ENCODE assay signal across 25 cellular contexts in the genomic region with DNA sequence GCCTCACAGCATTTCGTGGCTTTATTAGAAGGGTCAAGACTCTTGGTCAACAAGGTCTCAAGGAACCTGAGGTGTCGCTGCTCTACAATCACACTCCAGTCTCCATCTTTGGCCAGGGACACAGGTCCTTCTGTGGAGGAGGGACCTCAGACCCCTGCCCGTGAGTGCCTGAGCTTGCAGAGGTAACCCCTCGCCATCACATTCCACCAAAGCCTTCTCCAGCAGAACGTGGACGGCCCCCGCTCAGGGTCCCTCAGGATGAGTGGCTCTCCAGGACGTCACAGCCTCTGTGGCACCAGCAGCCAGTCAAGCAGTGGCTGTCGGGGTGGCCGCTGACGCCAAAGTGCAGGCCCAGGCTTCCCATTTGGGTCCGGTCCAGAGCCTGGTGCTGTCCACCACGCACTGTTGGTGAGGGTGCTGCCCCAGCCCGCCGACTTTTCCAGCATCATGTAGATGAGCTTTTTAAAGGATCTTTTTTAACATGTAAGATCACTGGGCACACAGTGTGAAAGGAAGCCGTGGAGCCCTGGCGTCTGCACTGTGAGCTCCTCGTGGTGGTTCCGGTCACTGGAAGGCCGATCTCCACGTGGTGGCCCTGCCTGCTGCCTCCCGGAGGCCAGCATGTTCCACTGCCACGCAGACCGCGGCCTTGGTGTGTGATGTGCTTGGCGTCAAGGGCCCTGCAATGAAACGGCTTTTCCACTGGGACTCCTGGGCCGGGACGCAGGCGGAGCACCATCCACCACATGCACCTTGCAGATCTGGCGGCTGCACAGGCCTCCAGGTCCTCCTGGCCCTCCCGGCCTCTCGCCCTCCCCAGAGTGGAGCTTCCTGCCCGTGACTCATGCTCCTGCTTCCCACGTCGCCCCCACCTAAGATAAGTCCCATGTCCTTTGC. TPM values are rescaled to one million over a fixed set of nuclear protein-coding genes. Genes with fewer than 3 reads are reported as not detected.
DNase-seq lines count a peak whose midpoint lies in the region; ATAC-seq, FAIRE-seq and TF ChIP-seq lines count a peak whose summit lies in the region.
"Had no signal": no experiment of that assay in that cellular context is flagged by ENCODE, and none has a peak within 500 bp of the region (broad histone marks: within the 10 kb centered on the region; RNA-seq: fewer than 3 reads in every experiment).

No MANE protein-coding gene starts in this region.

- POLR2A ChIA-PET in K562 (lab: Yijun Ruan, JAX), result interaction anchor here (0.5 to 0.7 kb wide), 2 partner anchors 24 to 218 kb away, joined by 3 read pairs; no protein-coding TSS in a partner anchor

- H3K9ac ChIP-seq in K562 (ENCODE audit: insufficient read depth in 1 of 2, low read depth in 2 of 2, low read length in 2 of 2), result no peak overlapping the region
- H3K9ac ChIP-seq in skeletal muscle tissue (ENCODE audit: low read depth in 1 of 3, low read length in 3 of 3), result no peak overlapping the region
- H3K9ac ChIP-seq: BLaER1 had no signal

- H3K27ac ChIP-seq in K562 (ENCODE audit: extremely low read depth, low read depth, low read length) (no peak overlapping the region), skeletal muscle tissue (ENCODE audit: low read depth, low read length) (peak overlapping the region; percentile 70)
- H3K27ac ChIP-seq: 22Rv1, BLaER1 had no signal

- TF ChIP-seq POLR2A in K562 (conservative IDR thresholded peaks at IDR 0.05), result no peak

- in situ Hi-C loops in K562 (cut with MboI), result no loop called here

- no peak overlapping the region for H2AFZ ChIP-seq in K562 (ENCODE audit: low read depth, low read length)

- no peaks in the 10 kb centered on the region for H3K36me3 ChIP-seq in K562 (ENCODE audit: control insufficient read depth, insufficient read depth, low read length)
- no peaks in the 10 kb centered on the region for H3K36me3 ChIP-seq in skeletal muscle tissue (ENCODE audit: control insufficient read depth in 3 of 3, insufficient read depth in 3 of 3, low read length in 3 of 3)

- 7% methylated on average over 36 of the region's 36 CpGs for WGBS in K562 (ENCODE audit: insufficient coverage, low coverage, missing lambda C conversion rate)

- TF ChIP-seq CTCF in K562 (IDR thresholded peaks at IDR 0.05 in 2 of 3, conservative IDR thresholded peaks at IDR 0.05 in 1 of 3; ENCODE audit: insufficient read depth in 2 of 3, low read depth in 1 of 3, low read length in 3 of 3), result no peak

- no TSS peak for BruUV-seq in K562 (replicated peaks; lab: Mats Ljungman, UMichigan)

- H3K36me3 Mint-ChIP-seq in activated CD8-positive, alpha-beta memory T cell treated with anti-CD3 and anti-CD28 coated beads, Interleukin-2, amount 10 ng/mL, durations not matched to agents 7 days and 5 days, result no peaks in the 10 kb centered on the region

- DNase-seq in activated CD8-positive, alpha-beta memory T cell treated with anti-CD3 and anti-CD28 coated beads, Interleukin-2, amount 10 ng/mL, durations not matched to agents 7 days and 5 days, result peak; percentile 25
- DNase-seq in activated CD8-positive, alpha-beta memory T cell treated with anti-CD3 and anti-CD28 coated beads for 24 hours, result no peak
- DNase-seq in K562 (ENCODE audit: extremely low read depth in 1 of 4, low spot score in 3 of 4) (no peak), mesenteric fat pad (ENCODE audit: low spot score) (peak; percentile 81), NCI-H187 treated with DMSO at 0.1 percent for 48 hours (lab: John Stamatoyannopoulos, UW) (no peak), NCI-H146 (lab: John Stamatoyannopoulos, UW) (no peak)
- DNase-seq: ACHN; CD4-positive, alpha-beta T cell; COR-L47; DMS79 treated with DMSO at 0.1 percent for 48 hours; KBM-7; MM.1S; NCI-H1048; NCI-H1417 treated with DMSO at 0.1 percent for 48 hours; NCI-H2029; NCI-H226; NCI-H510A treated with DMSO at 0.1 percent for 48 hours; NCI-H774; NK-92 treated with Interleukin-12 subunit alpha and Interleukin-12 subunit beta, amount 100 ng/mL, for 24 hours had no signal

- peaks cover 4% of the 10 kb centered on the region; the same call in 1 of the 2 replicates for H4K20me1 ChIP-seq in K562 (replicated peaks; ENCODE audit: control insufficient read depth, insufficient read depth, low read length)
- H4K20me1 ChIP-seq: BLaER1 had no signal

- H3K4me3 ChIP-seq in K562, result no peak overlapping the region
- no peak overlapping the region for H3K4me3 ChIP-seq in skeletal muscle tissue (ENCODE audit: low read length in 3 of 3)
- H3K4me3 ChIP-seq: BLaER1, GM12878 had no signal

- no peaks in the 10 kb centered on the region for H3K79me2 ChIP-seq in K562 (ENCODE audit: control insufficient read depth, insufficient read depth, low read length)

- no peak overlapping the region for H3K27ac Mint-ChIP-seq in activated CD8-positive, alpha-beta memory T cell treated with anti-CD3 and anti-CD28 coated beads, Interleukin-2, amount 10 ng/mL, durations not matched to agents 7 days and 5 days
- H3K27ac Mint-ChIP-seq: CD4-positive, alpha-beta T cell had no signal

- no peaks in the 10 kb centered on the region for H3K4me1 Mint-ChIP-seq in activated CD8-positive, alpha-beta memory T cell treated with anti-CD3 and anti-CD28 coated beads, Interleukin-2, amount 10 ng/mL, durations not matched to agents 7 days and 5 days

- no peak overlapping the region for H3K4me3 Mint-ChIP-seq in activated CD8-positive, alpha-beta memory T cell treated with anti-CD3 and anti-CD28 coated beads, Interleukin-2, amount 10 ng/mL, durations not matched to agents 7 days and 5 days
- H3K4me3 Mint-ChIP-seq: CD4-positive, alpha-beta T cell had no signal

- no peak overlapping the region for H3K4me2 ChIP-seq in K562 (ENCODE audit: insufficient read depth, low read length)
- H3K4me2 ChIP-seq: BLaER1 had no signal

- no peaks in the 10 kb centered on the region for H3K27me3 Mint-ChIP-seq in activated CD8-positive, alpha-beta memory T cell treated with anti-CD3 and anti-CD28 coated beads, Interleukin-2, amount 10 ng/mL, durations not matched to agents 7 days and 5 days

- CTCF ChIA-PET in activated CD8-positive, alpha-beta memory T cell treated with anti-CD3 and anti-CD28 coated beads, Interleukin-2, amount 10 ng/mL, durations not matched to agents 7 days and 5 days (lab: Charles Lee), result no interaction called here
- CTCF ChIA-PET in K562 (lab: Yijun Ruan, JAX; ENCODE audit: low intra/inter-chr PET ratio), result no interaction called here

- H3K4me1 ChIP-seq in K562 (replicated peaks in 1 of 2; ENCODE audit: control insufficient read depth in 2 of 2, insufficient read depth in 2 of 2, low read length in 2 of 2) (peaks cover 0 to 32% of the 10 kb centered on the region in 2 experiments; a peak in 2 of 5 replicates), skeletal muscle tissue (ENCODE audit: control insufficient read depth in 3 of 3, insufficient read depth in 3 of 3, low read length in 3 of 3) (peaks cover 0 to 8% (median 2%) of the 10 kb centered on the region in 3 donors)

- no peak for FAIRE-seq in K562 (lab: Jason Lieb, UNC)
- FAIRE-seq: GM12878, H54 had no signal

- H3K9me1 ChIP-seq in K562 (ENCODE audit: control insufficient read depth, insufficient read depth, low read length), result peaks cover 4% of the 10 kb centered on the region

- no peak for TF ChIP-seq EP300 in K562 (IDR thresholded peaks at IDR 0.05; ENCODE audit: low read length)

- no peaks in the 10 kb centered on the region for H3K9me3 Mint-ChIP-seq in activated CD8-positive, alpha-beta memory T cell treated with anti-CD3 and anti-CD28 coated beads, Interleukin-2, amount 10 ng/mL, durations not matched to agents 7 days and 5 days (ENCODE audit: low read depth)
- H3K9me3 Mint-ChIP-seq: CD4-positive, alpha-beta T cell had no signal

- no peak for ATAC-seq in activated CD8-positive, alpha-beta memory T cell treated with anti-CD3 and anti-CD28 coated beads, Interleukin-2, amount 10 ng/mL, durations not matched to agents 7 days and 5 days
- ATAC-seq in K562 (peak; percentile 36; the same call in 1 of the 3 replicates), HG02938 (IDR thresholded peaks at IDR 0.05; ENCODE audit: unreplicated experiment) (no peak)
- ATAC-seq: GM12878 had no signal

- no peak for TF ChIP-seq RAD21 in K562 (CRISPR knock-in tag; conservative IDR thresholded peaks at IDR 0.05 in 1 of 2, IDR thresholded peaks at IDR 0.05 in 1 of 2)

- H3K9me3 ChIP-seq in K562 (replicated peaks; ENCODE audit: control insufficient read depth, insufficient read depth, low read depth, low read length), result no peaks in the 10 kb centered on the region
- no peaks in the 10 kb centered on the region for H3K9me3 ChIP-seq in skeletal muscle tissue (ENCODE audit: control insufficient read depth in 3 of 3, low read length in 3 of 3)

- intact Hi-C loops in K562 (cut with micrococcal nuclease), result no loop called here

- H3K27me3 ChIP-seq in K562 (ENCODE audit: control insufficient read depth in 2 of 2, insufficient read depth in 2 of 2, low read length in 2 of 2) (peaks cover 79 to 84% of the 10 kb centered on the region in 2 experiments), skeletal muscle tissue (ENCODE audit: control insufficient read depth in 3 of 3, insufficient read depth in 3 of 3, low read length in 3 of 3) (no peaks in the 10 kb centered on the region)
- H3K27me3 ChIP-seq: BLaER1 had no signal

TF ChIP-seq in K562, 482 proteins besides CTCF, POLR2A, EP300 and RAD21 (continues in another document):
- no peak for TF ChIP-seq ETS2 (tag; IDR thresholded peaks at IDR 0.05; ENCODE audit: borderline replicate concordance, poor library complexity, severe bottlenecking)
- no peak for TF ChIP-seq SMAD4 (CRISPR knock-in tag; conservative IDR thresholded peaks at IDR 0.05)

RNA-seq across cellular contexts. Expression of gene KIF25, which starts 8.3 kb away (rescaled TPM):
- not detected for total RNA-seq in activated CD8-positive, alpha-beta memory T cell treated with anti-CD3 and anti-CD28 coated beads, Interleukin-2, amount 10 ng/mL, durations not matched to agents 7 days and 5 days
- total RNA-seq in K562 (2011; cell fraction: chromatin; rRNA removed; ENCODE audit: low replicate concordance), result not detected in 2 replicates
- total RNA-seq in K562 (2011; cell fraction: nucleolus; rRNA removed), result not detected in 2 replicates
- total RNA-seq in K562 (2011; cell fraction: nucleoplasm; rRNA removed), result not detected in 2 replicates
- total RNA-seq in K562 (2014; rRNA removed) (not detected in 2 replicates), K562 (2014; rRNA removed; fragmentation: Illumina TruSeq; extraction: Trizol) (not detected in 2 replicates), K562 (2015; rRNA removed; fragmentation: Illumina TruSeq; extraction: Trizol) (not detected in 2 replicates), K562 (2021) (0.24 TPM in 1 of 2 replicates, not detected in the other), mesenteric fat pad (0.93 TPM), skeletal muscle tissue (not detected)
- polyA plus RNA-seq in K562 (2011; rRNA removed) (0.04 TPM in 1 of 2 replicates, not detected in the other), K562 (2014; fragmentation: Illumina TruSeq; extraction: Trizol) (not detected in 2 replicates), K562 (2014; fragmentation: Nextera tagmentation; extraction: Ambion mirVana) (under 1 TPM; 0.22 to 0.49 TPM), K562 (2014; rRNA removed) (not detected in 2 replicates)
- 0.04 TPM in 1 of 2 replicates, not detected in the other for polyA plus RNA-seq in K562 (2011; cell fraction: cytosol; rRNA removed)
- polyA plus RNA-seq in K562 (2011; cell fraction: nucleus; rRNA removed), result not detected in 2 replicates
- polyA plus RNA-seq in K562 (2012), result 0.08 and 0.47 TPM in 2 replicates
- 0.98 TPM in 1 of 2 replicates, not detected in the other for polyA minus RNA-seq in K562 (2011; rRNA and poly(A)+ RNA removed)
- polyA minus RNA-seq in K562 (2011; cell fraction: cytosol; rRNA and poly(A)+ RNA removed), result not detected in 2 replicates
- polyA minus RNA-seq in K562 (2011; cell fraction: nucleus; rRNA and poly(A)+ RNA removed), result not detected in 2 replicates
- total RNA-seq: CD4-positive, alpha-beta T cell; GM12878 had no signal
- polyA plus RNA-seq: GM12878 had no signal

Comparison
In these comparisons a context has a peak if more than half of its experiments do, and no peak if none do; other contexts are left out.
1. DNase-seq: peak in activated CD8-positive, alpha-beta memory T cell treated with anti-CD3 and anti-CD28 coated beads, Interleukin-2, amount 10 ng/mL, durations not matched to agents 7 days and 5 days (single experiment) and mesenteric fat pad (single experiment); none in activated CD8-positive, alpha-beta memory T cell treated with anti-CD3 and anti-CD28 coated beads for 24 hours (single experiment), K562 (0 of 4), NCI-H187 treated with DMSO at 0.1 percent for 48 hours (single experiment) and NCI-H146 (single experiment).